9 cellular contexts compared by ENCODE assay signal in genomic region chr13:50511877-50512332, GRCh38.
DNase-seq lines count a peak whose midpoint lies in the region; ATAC-seq, FAIRE-seq and TF ChIP-seq lines count a peak whose summit lies in the region.
"Had no signal": no experiment of that assay in that cellular context is flagged by ENCODE, and none has a peak within 500 bp of the region (broad histone marks: within the 10 kb centered on the region; RNA-seq: fewer than 3 reads in every experiment).

No MANE protein-coding gene starts in this region.

- peak overlapping the region; percentile 69 for H3K4me2 ChIP-seq in K562 (ENCODE audit: insufficient read depth, low read length)

- POLR2A ChIA-PET in activated naive CD8-positive, alpha-beta T cell treated with anti-CD3 and anti-CD28 coated beads, Interleukin-2, amount 10 ng/mL, durations not matched to agents 7 days and 5 days (lab: Charles Lee), result interaction anchor here (0.5 to 2.5 kb wide), 11 partner anchors 11 to 720 kb away, joined by 3 to 9 read pairs (median 3); partner anchors contain the start of gene RNASEH2B
- POLR2A ChIA-PET in K562 (lab: Yijun Ruan, JAX), result interaction anchor here (0.6 kb wide), 1 partner anchor 9 kb away, joined by 3 read pairs; no protein-coding TSS in a partner anchor

- peak; percentile 26; the same call in 1 of the 2 replicates for TF ChIP-seq EP300 in K562 (IDR thresholded peaks at IDR 0.05; ENCODE audit: low read length)

- FAIRE-seq in K562 (lab: Jason Lieb, UNC), result peak; percentile 74
- FAIRE-seq: TTC549 had no signal

- BruUV-seq in K562 (replicated peaks; lab: Mats Ljungman, UMichigan), result no TSS peak

- H3K4me3 ChIP-seq in K562 (no peak overlapping the region), HAP-1 (no peak overlapping the region)

- 17% methylated on average over 4 of the region's 4 CpGs for WGBS in K562 (ENCODE audit: insufficient coverage, low coverage, missing lambda C conversion rate)

- H3K36me3 ChIP-seq in K562 (ENCODE audit: control insufficient read depth, insufficient read depth, low read length) (no peaks in the 10 kb centered on the region), HAP-1 (replicated peaks) (no peaks in the 10 kb centered on the region)

- no peak for TF ChIP-seq RAD21 in K562 (CRISPR knock-in tag; conservative IDR thresholded peaks at IDR 0.05 in 1 of 2, IDR thresholded peaks at IDR 0.05 in 1 of 2)

- peaks cover 3% of the 10 kb centered on the region for H3K9me3 Mint-ChIP-seq in activated naive CD8-positive, alpha-beta T cell treated with anti-CD3 and anti-CD28 coated beads, Interleukin-2, amount 10 ng/mL, durations not matched to agents 7 days and 5 days
- H3K9me3 Mint-ChIP-seq in activated naive CD8-positive, alpha-beta T cell treated with anti-CD3 and anti-CD28 coated beads for 36 hours, result peaks cover 3% of the 10 kb centered on the region

- H3K9me3 ChIP-seq in K562 (replicated peaks; ENCODE audit: control insufficient read depth, insufficient read depth, low read depth, low read length), result no peaks in the 10 kb centered on the region
- H3K9me3 ChIP-seq in HAP-1, result no peaks in the 10 kb centered on the region

- peaks cover 3% of the 10 kb centered on the region for H3K36me3 Mint-ChIP-seq in activated naive CD8-positive, alpha-beta T cell treated with anti-CD3 and anti-CD28 coated beads, Interleukin-2, amount 10 ng/mL, durations not matched to agents 7 days and 5 days
- peaks cover 3% of the 10 kb centered on the region for H3K36me3 Mint-ChIP-seq in activated naive CD8-positive, alpha-beta T cell treated with anti-CD3 and anti-CD28 coated beads for 36 hours

- H3K79me2 ChIP-seq in K562 (ENCODE audit: control insufficient read depth, insufficient read depth, low read length), result no peaks in the 10 kb centered on the region

- H2AFZ ChIP-seq in K562 (ENCODE audit: low read depth, low read length), result peak overlapping the region; percentile 64

- in situ Hi-C loops in K562 (cut with MboI), result no loop called here
- in situ Hi-C loops in HAP-1 (cut with MboI; ENCODE audit: low sequenced_read_pairs), result no loop called here

- no peak for TF ChIP-seq CTCF in K562 (IDR thresholded peaks at IDR 0.05 in 2 of 3, conservative IDR thresholded peaks at IDR 0.05 in 1 of 3; ENCODE audit: insufficient read depth in 2 of 3, low read depth in 1 of 3, low read length in 3 of 3)

- peak overlapping the region; percentile 50; the same call in 2 of the 3 replicates for H3K27ac ChIP-seq in K562 (ENCODE audit: extremely low read depth, low read depth, low read length)

- ATAC-seq in activated naive CD8-positive, alpha-beta T cell treated with anti-CD3 and anti-CD28 coated beads, Interleukin-2, amount 10 ng/mL, durations not matched to agents 7 days and 5 days (ENCODE audit: low read depth), result peak; percentile 85
- ATAC-seq in HG03521 (IDR thresholded peaks at IDR 0.05; ENCODE audit: unreplicated experiment) (peak; percentile 52), K562 (peak; percentile 86), sciatic nerve (peak; percentile 71)

- CTCF ChIA-PET in K562 (lab: Yijun Ruan, JAX; ENCODE audit: low intra/inter-chr PET ratio), result interaction anchor here (0.6 kb wide), 1 partner anchor 210 kb away, joined by 3 read pairs; no protein-coding TSS in a partner anchor

- H3K4me1 Mint-ChIP-seq in activated naive CD8-positive, alpha-beta T cell treated with anti-CD3 and anti-CD28 coated beads, Interleukin-2, amount 10 ng/mL, durations not matched to agents 7 days and 5 days, result peaks cover 1% of the 10 kb centered on the region
- no peaks in the 10 kb centered on the region for H3K4me1 Mint-ChIP-seq in activated naive CD8-positive, alpha-beta T cell treated with anti-CD3 and anti-CD28 coated beads for 36 hours

- H4K20me1 ChIP-seq in K562 (replicated peaks; ENCODE audit: control insufficient read depth, insufficient read depth, low read length), result no peaks in the 10 kb centered on the region

- H3K27ac Mint-ChIP-seq in activated naive CD8-positive, alpha-beta T cell treated with anti-CD3 and anti-CD28 coated beads, Interleukin-2, amount 10 ng/mL, durations not matched to agents 7 days and 5 days, result no peak overlapping the region
- H3K27ac Mint-ChIP-seq in activated naive CD8-positive, alpha-beta T cell treated with anti-CD3 and anti-CD28 coated beads for 36 hours, result no peak overlapping the region

- no peak for TF ChIP-seq POLR2A in K562 (conservative IDR thresholded peaks at IDR 0.05)

- H3K4me1 ChIP-seq in K562 (replicated peaks in 1 of 2; ENCODE audit: control insufficient read depth in 2 of 2, insufficient read depth in 2 of 2, low read length in 2 of 2) (peaks cover 0 to 18% of the 10 kb centered on the region in 2 experiments; a peak in 4 of 5 replicates), HAP-1 (no peaks in the 10 kb centered on the region; the same call in 1 of the 2 replicates)

- intact Hi-C loops in K562 (cut with micrococcal nuclease) (loop anchor here (5.0 kb wide), 1 partner anchor 100 kb away; no protein-coding TSS in a partner anchor), sciatic nerve (cut with DNase I) (no loop called here)

- H3K27me3 ChIP-seq in K562 (ENCODE audit: control insufficient read depth in 2 of 2, insufficient read depth in 2 of 2, low read length in 2 of 2) (no peaks in the 10 kb centered on the region), HAP-1 (ENCODE audit: low read depth) (no peaks in the 10 kb centered on the region)

- DNase-seq in activated naive CD8-positive, alpha-beta T cell treated with anti-CD3 and anti-CD28 coated beads, Interleukin-2, amount 10 ng/mL, durations not matched to agents 7 days and 5 days, result no peak
- no peak for DNase-seq in activated naive CD8-positive, alpha-beta T cell treated with anti-CD3 and anti-CD28 coated beads for 36 hours
- DNase-seq in K562 (ENCODE audit: extremely low read depth in 1 of 4, low spot score in 3 of 4), result peak in 2 of 4 experiments; percentile 32 to 43
- no peak for DNase-seq in sciatic nerve (ENCODE audit: low spot score)
- no peak for DNase-seq in activated gamma-delta T cell (lab: John Stamatoyannopoulos, UW)
- no peak for DNase-seq in HAP-1 (ENCODE audit: low spot score in 2 of 2)
- DNase-seq in H4 (ENCODE audit: low spot score), result no peak

- H3K4me3 Mint-ChIP-seq in activated naive CD8-positive, alpha-beta T cell treated with anti-CD3 and anti-CD28 coated beads, Interleukin-2, amount 10 ng/mL, durations not matched to agents 7 days and 5 days, result no peak overlapping the region
- no peak overlapping the region for H3K4me3 Mint-ChIP-seq in activated naive CD8-positive, alpha-beta T cell treated with anti-CD3 and anti-CD28 coated beads for 36 hours

- H3K9me1 ChIP-seq in K562 (ENCODE audit: control insufficient read depth, insufficient read depth, low read length), result no peaks in the 10 kb centered on the region

- no peaks in the 10 kb centered on the region for H3K27me3 Mint-ChIP-seq in activated naive CD8-positive, alpha-beta T cell treated with anti-CD3 and anti-CD28 coated beads, Interleukin-2, amount 10 ng/mL, durations not matched to agents 7 days and 5 days
- no peaks in the 10 kb centered on the region for H3K27me3 Mint-ChIP-seq in activated naive CD8-positive, alpha-beta T cell treated with anti-CD3 and anti-CD28 coated beads for 36 hours

- H3K9ac ChIP-seq in K562 (ENCODE audit: insufficient read depth in 1 of 2, low read depth in 2 of 2, low read length in 2 of 2), result peak overlapping the region in 1 of 2 experiments; percentile 56; a peak in 2 of 4 replicates

TF ChIP-seq in K562, 482 proteins besides CTCF, POLR2A, EP300 and RAD21 (continues in another document):
- TF ChIP-seq PML (IDR thresholded peaks at IDR 0.05; ENCODE audit: low read length) (no peak), CEBPB (tag; IDR thresholded peaks at IDR 0.05) (no peak), CTBP1 (IDR thresholded peaks at IDR 0.05; ENCODE audit: borderline replicate concordance) (peak; percentile 48; the same call in 1 of the 2 replicates), ZNF23 (CRISPR knock-in tag; IDR thresholded peaks at IDR 0.05) (no peak), MITF (IDR thresholded peaks at IDR 0.05) (no peak), SPI1 (IDR thresholded peaks at IDR 0.05; ENCODE audit: borderline replicate concordance, low read depth, low read length) (peak; percentile 63), ZEB2 (IDR thresholded peaks at IDR 0.05) (peak; percentile 73), PRDM10 (IDR thresholded peaks at IDR 0.05; ENCODE audit: partially characterized antibody) (peak; percentile 23)
